In genomic region chr20:41185013-41185757, GRCh38 we compare ENCODE assay signal across 20 cellular contexts. TPM values are rescaled to one million over a fixed set of nuclear protein-coding genes. Genes with fewer than 3 reads are reported as not detected.
DNase-seq lines count a peak whose midpoint lies in the region; ATAC-seq, FAIRE-seq and TF ChIP-seq lines count a peak whose summit lies in the region.
"Had no signal": no experiment of that assay in that cellular context is flagged by ENCODE, and none has a peak within 500 bp of the region (broad histone marks: within the 10 kb centered on the region; RNA-seq: fewer than 3 reads in every experiment).

No MANE protein-coding gene starts in this region.

- peaks cover 0 to 5% of the 10 kb centered on the region in 2 donors for H3K36me3 ChIP-seq in gastrocnemius medialis

- FAIRE-seq in H54 (lab: Jason Lieb, UNC), result no peak
- FAIRE-seq: GM12891, keratinocyte had no signal

- H3K9me3 ChIP-seq in gastrocnemius medialis, result no peaks in the 10 kb centered on the region
- H3K9me3 ChIP-seq: sigmoid colon had no signal

- TF ChIP-seq POLR2A in gastrocnemius medialis (IDR thresholded peaks at IDR 0.05) (no peak), H54 (IDR thresholded peaks at IDR 0.05; ENCODE audit: low read depth, low read length) (no peak)

- no peak overlapping the region for H3K4me3 ChIP-seq in gastrocnemius medialis
- H3K4me3 ChIP-seq: MG63, sigmoid colon, SK-N-MC had no signal

- DNase-seq in NCI-H524 treated with DMSO at 0.1 percent for 48 hours (lab: John Stamatoyannopoulos, UW) (peak; percentile 83), caudate nucleus (lab: John Stamatoyannopoulos, UW) (peak in 53 of 61 donors; percentile 30 to 82 (median 57)), hippocampal formation (lab: John Stamatoyannopoulos, UW) (peak; percentile 45 to 71), gastrocnemius medialis (peak; percentile 44 to 65), H54 (ENCODE audit: insufficient read length, low spot score) (no peak)
- no peak for DNase-seq in activated CD4-positive, alpha-beta T cell treated with anti-CD3 and anti-CD28 coated beads, Interleukin-2, amount 50 U/mL, for 48 hours
- DNase-seq in stimulated activated naive CD4-positive, alpha-beta T cell treated with Interleukin-2 at 50 U/mL for 16 hours (lab: John Stamatoyannopoulos, UW), result no peak
- DNase-seq: activated CD8-positive, alpha-beta memory T cell treated with anti-CD3 and anti-CD28 coated beads, Interleukin-2, amount 10 ng/mL, durations not matched to agents 7 days and 5 days; CD4-positive, alpha-beta memory T cell; effector CD4-positive, alpha-beta T cell; foreskin fibroblast; MG63; naive thymus-derived CD4-positive, alpha-beta T cell; sigmoid colon; stimulated activated naive CD4-positive, alpha-beta T cell had no signal

- H3K27me3 ChIP-seq in gastrocnemius medialis, result no peaks in the 10 kb centered on the region
- H3K27me3 ChIP-seq: MG63, sigmoid colon had no signal

- H3K27ac ChIP-seq in caudate nucleus (ENCODE audit: low read depth, low read length) (peak overlapping the region; percentile 91), gastrocnemius medialis (peak overlapping the region; percentile 34 to 76 (median 59))
- H3K27ac ChIP-seq: sigmoid colon, SK-N-MC, VCaP had no signal

- intact Hi-C loops in gastrocnemius medialis (cut with DNase I; ENCODE audit: low total_unique reads), result loop anchor here (2.0 kb wide), 1 partner anchor 48 kb away; no protein-coding TSS in a partner anchor

- H3K4me1 ChIP-seq in gastrocnemius medialis, result peaks cover 13 to 20% of the 10 kb centered on the region in 2 donors
- H3K4me1 ChIP-seq: sigmoid colon had no signal

- peak; percentile 82 to 90 for ATAC-seq in gastrocnemius medialis
- ATAC-seq in HG03039 (IDR thresholded peaks at IDR 0.05; ENCODE audit: unreplicated experiment), result no peak
- ATAC-seq: activated CD8-positive, alpha-beta memory T cell treated with anti-CD3 and anti-CD28 coated beads, Interleukin-2, amount 10 ng/mL, durations not matched to agents 7 days and 5 days; naive thymus-derived CD4-positive, alpha-beta T cell had no signal

- in situ Hi-C loops in gastrocnemius medialis (cut with MboI; ENCODE audit: low sequenced_read_pairs in 4 of 4), result no loop called here

- peak in 4 of 5 experiments; percentile 22 to 49 (median 42) for TF ChIP-seq CTCF in gastrocnemius medialis (IDR thresholded peaks at IDR 0.05 in 4 of 5, conservative IDR thresholded peaks at IDR 0.05 in 1 of 5)

RNA-seq across cellular contexts. Expression of gene PLCG1, which starts 47.8 kb away (rescaled TPM):
- 10 to 100 TPM; 19.9 to 58.0 (median 35.0) TPM for total RNA-seq in gastrocnemius medialis

Comparison
In these comparisons a context has a peak if more than half of its experiments do, and no peak if none do; other contexts are left out.
1. DNase-seq: peak in NCI-H524 treated with DMSO at 0.1 percent for 48 hours (single experiment), caudate nucleus (53 of 61), hippocampal formation (2 of 2) and gastrocnemius medialis (2 of 2); none in activated CD4-positive, alpha-beta T cell treated with anti-CD3 and anti-CD28 coated beads, Interleukin-2, amount 50 U/mL, for 48 hours (0 of 2), stimulated activated naive CD4-positive, alpha-beta T cell treated with Interleukin-2 at 50 U/mL for 16 hours (single experiment) and H54 (single experiment).